Comparison of ENCODE assay signal across 14 cellular contexts in genomic region chr14:50963919-50964318, GRCh38. TPM values are rescaled to one million over a fixed set of nuclear protein-coding genes. Genes with fewer than 3 reads are reported as not detected.
DNase-seq lines count a peak whose midpoint lies in the region; ATAC-seq and TF ChIP-seq lines count a peak whose summit lies in the region.
"Had no signal": no experiment of that assay in that cellular context is flagged by ENCODE, and none has a peak within 500 bp of the region (broad histone marks: within the 10 kb centered on the region; RNA-seq: fewer than 3 reads in every experiment).

No MANE protein-coding gene starts in this region.

- H3K27me3 ChIP-seq in mammary epithelial cell (ENCODE audit: insufficient read depth, low read length) (no peaks in the 10 kb centered on the region), brain microvascular endothelial cell (replicated peaks) (no peaks in the 10 kb centered on the region), stomach (no peaks in the 10 kb centered on the region)

- no peak for TF ChIP-seq POLR2A in stomach (IDR thresholded peaks at IDR 0.05)

- no peak overlapping the region for H3K9ac ChIP-seq in mammary epithelial cell (ENCODE audit: insufficient read depth, low read length)
- H3K9ac ChIP-seq: GM23248 had no signal

- H3K4me3 ChIP-seq in mammary epithelial cell (replicated peaks in 1 of 3; ENCODE audit: insufficient read depth in 1 of 3, low read depth in 2 of 3, low read length in 3 of 3) (no peak overlapping the region), brain microvascular endothelial cell (ENCODE audit: low read depth, low read length) (no peak overlapping the region), stomach (no peak overlapping the region)
- H3K4me3 ChIP-seq: GM23248 had no signal

- H3K36me3 Mint-ChIP-seq in MCF 10A (ENCODE audit: insufficient read depth, unreplicated experiment) (no peaks in the 10 kb centered on the region), nephron (ENCODE audit: low read depth) (no peaks in the 10 kb centered on the region)
- no peaks in the 10 kb centered on the region for H3K36me3 Mint-ChIP-seq in activated CD8-positive, alpha-beta memory T cell treated with anti-CD3 and anti-CD28 coated beads, Interleukin-2, amount 10 ng/mL, durations not matched to agents 7 days and 5 days

- dilution Hi-C loops in mammary epithelial cell (cut with HindIII; ENCODE audit: low sequenced_read_pairs), result no loop called here

- no peaks in the 10 kb centered on the region for H4K20me1 ChIP-seq in mammary epithelial cell (ENCODE audit: insufficient read depth, low read length)

- 100% methylated on average over 1 of the region's 5 CpGs for WGBS in mammary epithelial cell (ENCODE audit: low coverage, missing lambda C conversion rate)
- WGBS in stomach, 5 donors, result 86 to 98% (median 93%) methylated on average over 5 of the region's 5 CpGs

- TF ChIP-seq CTCF in mammary epithelial cell (conservative IDR thresholded peaks at IDR 0.05 in 1 of 2, IDR thresholded peaks at IDR 0.05 in 1 of 2; ENCODE audit: extremely low read depth in 1 of 2, insufficient read depth in 1 of 2, low read depth in 1 of 2, low read length in 2 of 2) (no peak), MCF 10A (IDR thresholded peaks at IDR 0.05; ENCODE audit: unreplicated experiment) (no peak), brain microvascular endothelial cell (IDR thresholded peaks at IDR 0.05; ENCODE audit: low read depth, low read length, missing control alignments) (no peak), nephron (IDR thresholded peaks at IDR 0.05; ENCODE audit: unreplicated experiment in 3 of 3) (no peak), stomach (IDR thresholded peaks at IDR 0.05) (no peak)

- H3K36me3 ChIP-seq in mammary epithelial cell (ENCODE audit: insufficient read depth, low read length) (no peaks in the 10 kb centered on the region), brain microvascular endothelial cell (replicated peaks) (no peaks in the 10 kb centered on the region), stomach (no peaks in the 10 kb centered on the region)

- DNase-seq in mammary epithelial cell (no peak), MCF 10A (ENCODE audit: unreplicated experiment) (no peak), brain microvascular endothelial cell (no peak), stomach (no peak), retina (no peak)
- DNase-seq in activated CD8-positive, alpha-beta memory T cell treated with anti-CD3 and anti-CD28 coated beads, Interleukin-2, amount 10 ng/mL, durations not matched to agents 7 days and 5 days, result no peak
- DNase-seq: 8988T; C1 segment of cervical spinal cord; CD4-positive, alpha-beta T cell; DMS 273 treated with DMSO at 0.1 percent for 48 hours had no signal

- TF ChIP-seq EP300 in stomach (IDR thresholded peaks at IDR 0.05), result no peak

- no peak overlapping the region for H2AFZ ChIP-seq in mammary epithelial cell (ENCODE audit: low read depth, low read length)
- H2AFZ ChIP-seq: GM23248 had no signal

- H3K4me1 Mint-ChIP-seq in MCF 10A (ENCODE audit: insufficient read depth, unreplicated experiment), result peaks cover 16% of the 10 kb centered on the region
- H3K4me1 Mint-ChIP-seq in nephron, result peaks cover 50% of the 10 kb centered on the region
- H3K4me1 Mint-ChIP-seq in activated CD8-positive, alpha-beta memory T cell treated with anti-CD3 and anti-CD28 coated beads, Interleukin-2, amount 10 ng/mL, durations not matched to agents 7 days and 5 days, result no peaks in the 10 kb centered on the region
- H3K4me1 Mint-ChIP-seq: B cell had no signal

- BruUV-seq in mammary epithelial cell (replicated peaks; lab: Mats Ljungman, UMichigan), result no TSS peak
- BruUV-seq in MCF 10A (replicated peaks; lab: Mats Ljungman, UMichigan), result no TSS peak

- POLR2A ChIA-PET in MCF 10A (lab: Yijun Ruan, JAX), result interaction anchor here (1.0 to 2.2 kb wide), 4 partner anchors 8 to 276 kb away, joined by 4 to 12 read pairs (median 8); partner anchors contain the start of genes PYGL and TMX1

- H3K27ac Mint-ChIP-seq in MCF 10A (ENCODE audit: low read depth, unreplicated experiment), result no peak overlapping the region
- peak overlapping the region; percentile 90 to 96 (median 95) for H3K27ac Mint-ChIP-seq in nephron
- H3K27ac Mint-ChIP-seq in activated CD8-positive, alpha-beta memory T cell treated with anti-CD3 and anti-CD28 coated beads, Interleukin-2, amount 10 ng/mL, durations not matched to agents 7 days and 5 days, result no peak overlapping the region
- H3K27ac Mint-ChIP-seq: B cell; CD4-positive, alpha-beta T cell had no signal

- H3K9me3 Mint-ChIP-seq in MCF 10A (ENCODE audit: unreplicated experiment) (no peaks in the 10 kb centered on the region), nephron (no peaks in the 10 kb centered on the region)
- H3K9me3 Mint-ChIP-seq in activated CD8-positive, alpha-beta memory T cell treated with anti-CD3 and anti-CD28 coated beads, Interleukin-2, amount 10 ng/mL, durations not matched to agents 7 days and 5 days (ENCODE audit: low read depth), result no peaks in the 10 kb centered on the region
- H3K9me3 Mint-ChIP-seq: CD4-positive, alpha-beta T cell had no signal

- H3K4me3 Mint-ChIP-seq in MCF 10A (ENCODE audit: unreplicated experiment) (no peak overlapping the region), nephron (no peak overlapping the region)
- no peak overlapping the region for H3K4me3 Mint-ChIP-seq in activated CD8-positive, alpha-beta memory T cell treated with anti-CD3 and anti-CD28 coated beads, Interleukin-2, amount 10 ng/mL, durations not matched to agents 7 days and 5 days
- H3K4me3 Mint-ChIP-seq: B cell; CD4-positive, alpha-beta T cell had no signal

- H3K4me2 ChIP-seq in mammary epithelial cell (ENCODE audit: insufficient read depth, low read depth, low read length), result no peak overlapping the region

- H3K27ac ChIP-seq in mammary epithelial cell (ENCODE audit: insufficient read depth, low read depth, low read length) (peak overlapping the region; percentile 35), brain microvascular endothelial cell (peak overlapping the region; percentile 63), stomach (peak overlapping the region in 3 of 5 donors; percentile 9 to 51 (median 51))

- intact Hi-C loops in mammary epithelial cell (cut with micrococcal nuclease) (no loop called here), MCF 10A (cut with micrococcal nuclease) (loop anchor here (1.0 kb wide), 1 partner anchor 9 kb away; no protein-coding TSS in a partner anchor), stomach (cut with DNase I; ENCODE audit: low total_unique reads) (no loop called here)

- H3K79me2 ChIP-seq in mammary epithelial cell (ENCODE audit: insufficient read depth, low read length), result no peaks in the 10 kb centered on the region

- H3K27me3 Mint-ChIP-seq in MCF 10A (ENCODE audit: insufficient read depth, unreplicated experiment), result no peaks in the 10 kb centered on the region
- H3K27me3 Mint-ChIP-seq in nephron (ENCODE audit: low read depth), result no peaks in the 10 kb centered on the region
- peaks cover 7% of the 10 kb centered on the region for H3K27me3 Mint-ChIP-seq in activated CD8-positive, alpha-beta memory T cell treated with anti-CD3 and anti-CD28 coated beads, Interleukin-2, amount 10 ng/mL, durations not matched to agents 7 days and 5 days

- in situ Hi-C loops in mammary epithelial cell (cut with MboI; ENCODE audit: low sequenced_read_pairs in 2 of 2), result no loop called here
- in situ Hi-C loops in brain microvascular endothelial cell (cut with HindIII; ENCODE audit: low pct_ligation_motif_present, low sequenced_read_pairs), result no loop called here

- ATAC-seq in activated CD8-positive, alpha-beta memory T cell treated with anti-CD3 and anti-CD28 coated beads, Interleukin-2, amount 10 ng/mL, durations not matched to agents 7 days and 5 days, result no peak
- ATAC-seq in HG02981 (IDR thresholded peaks at IDR 0.05; ENCODE audit: unreplicated experiment), result no peak

- CTCF ChIA-PET in mammary epithelial cell (lab: Charles Lee; ENCODE audit: low non-redundant PET) (no interaction called here), MCF 10A (lab: Yijun Ruan, JAX) (interaction anchor here (0.8 to 1.9 kb wide), 4 partner anchors 8 to 257 kb away, joined by 3 to 11 read pairs (median 4); no protein-coding TSS in a partner anchor)
- CTCF ChIA-PET in activated CD8-positive, alpha-beta memory T cell treated with anti-CD3 and anti-CD28 coated beads, Interleukin-2, amount 10 ng/mL, durations not matched to agents 7 days and 5 days (lab: Charles Lee), result no interaction called here

- H3K9me3 ChIP-seq in mammary epithelial cell (replicated peaks; ENCODE audit: insufficient read depth, low read length) (no peaks in the 10 kb centered on the region), stomach (no peaks in the 10 kb centered on the region)

- H3K4me1 ChIP-seq in mammary epithelial cell (ENCODE audit: insufficient read depth, low read length), result peaks cover 12% of the 10 kb centered on the region
- peaks cover 12 to 33% (median 20%) of the 10 kb centered on the region in 4 donors for H3K4me1 ChIP-seq in stomach

RNA-seq across cellular contexts. Expression of gene PYGL, which starts 19.6 kb away (rescaled TPM):
- total RNA-seq in mammary epithelial cell (100 to 1,000 TPM; 102 to 146 TPM), MCF 10A (2022) (75.4 and 87.3 TPM in 2 replicates), stomach (10 to 100 TPM in 4 of 5 donors, 1 to 10 TPM in 1; 6.7 to 26.1 (median 17.4) TPM)
- polyA plus RNA-seq in mammary epithelial cell (132 TPM), stomach (10 to 100 TPM; 10.4 to 35.6 (median 18.3) TPM)
- 155 TPM for polyA minus RNA-seq in mammary epithelial cell
- total RNA-seq in activated CD8-positive, alpha-beta memory T cell treated with anti-CD3 and anti-CD28 coated beads, Interleukin-2, amount 10 ng/mL, durations not matched to agents 7 days and 5 days, result under 1 TPM; 0.55 to 0.91 TPM

Comparison
In these comparisons a context has a peak if more than half of its experiments do, and no peak if none do; other contexts are left out.
1. H3K27ac Mint-ChIP-seq: peak in nephron (3 of 3); none in MCF 10A (single experiment) and activated CD8-positive, alpha-beta memory T cell treated with anti-CD3 and anti-CD28 coated beads, Interleukin-2, amount 10 ng/mL, durations not matched to agents 7 days and 5 days (single experiment).
2. RNA of gene PYGL, which starts 19.6 kb away (total RNA-seq): 102 to 146 TPM in mammary epithelial cell, 75.4 to 87.3 TPM in MCF 10A and 6.7 to 26.1 TPM in stomach; 0.55 to 0.91 TPM in activated CD8-positive, alpha-beta memory T cell treated with anti-CD3 and anti-CD28 coated beads, Interleukin-2, amount 10 ng/mL, durations not matched to agents 7 days and 5 days; every median in the first group is over 4 times any median in the second.
3. Peak in every context shown above with its lines, with median percentiles within 50 percentile points of each other: H3K27ac ChIP-seq.